In genomic region chr1:235989105-235989504, GRCh38 we compare ENCODE assay signal across 20 cellular contexts.
DNase-seq lines count a peak whose midpoint lies in the region; ATAC-seq and TF ChIP-seq lines count a peak whose summit lies in the region.
"Had no signal": no experiment of that assay in that cellular context is flagged by ENCODE, and none has a peak within 500 bp of the region (broad histone marks: within the 10 kb centered on the region; RNA-seq: fewer than 3 reads in every experiment).

No MANE protein-coding gene starts in this region.

- peaks cover 18% of the 10 kb centered on the region for H3K4me1 ChIP-seq in left ventricle myocardium inferior
- H3K4me1 ChIP-seq in heart left ventricle: peaks cover 0 to 32% (median 12%) of the 10 kb centered on the region in 12 donors
- peaks cover 71% of the 10 kb centered on the region for H3K4me1 ChIP-seq in adipocyte (ENCODE audit: control insufficient read depth, insufficient read depth, low read length)
- no peaks in the 10 kb centered on the region for H3K4me1 ChIP-seq in vagina

- intact Hi-C loops in left ventricle myocardium inferior (cut with micrococcal nuclease): loop anchor here (10.0 kb wide), 1 partner anchor 46 kb away; no protein-coding TSS in a partner anchor
- intact Hi-C loops in heart left ventricle (cut with DNase I): no loop called here
- intact Hi-C loops in vagina (cut with DNase I): no loop called here

- H3K27ac ChIP-seq in left ventricle myocardium inferior (replicated peaks) (peak overlapping the region; percentile 15), heart left ventricle (no peak overlapping the region), vagina (peak overlapping the region; percentile 34)
- H3K27ac ChIP-seq: 22Rv1; A549; BLaER1 treated with 17β-estradiol and CSF1 and Interleukin-3, amounts not matched to agents 10 nM and 100 nM; C4-2B had no signal

- H3K9me3 ChIP-seq in left ventricle myocardium inferior (replicated peaks) (peaks cover 10% of the 10 kb centered on the region), heart left ventricle (peaks cover 0 to 13% (median 0%) of the 10 kb centered on the region in 12 donors), adipocyte (ENCODE audit: control insufficient read depth, low read length) (peaks cover 3% of the 10 kb centered on the region), vagina (no peaks in the 10 kb centered on the region)
- H3K9me3 ChIP-seq: A549, Caco-2 had no signal

- peaks cover 14% of the 10 kb centered on the region for H3K4me1 Mint-ChIP-seq in endothelial cell (ENCODE audit: unreplicated experiment)
- H3K4me1 Mint-ChIP-seq: B cell had no signal

- peak overlapping the region; percentile 72 for H3K4me3 Mint-ChIP-seq in endothelial cell (ENCODE audit: unreplicated experiment)
- H3K4me3 Mint-ChIP-seq: B cell; CD4-positive, alpha-beta T cell; CD8-positive, alpha-beta T cell had no signal

- H3K4me3 ChIP-seq in left ventricle myocardium inferior: no peak overlapping the region
- H3K4me3 ChIP-seq in heart left ventricle: no peak overlapping the region
- H3K4me3 ChIP-seq in adipocyte (ENCODE audit: low read length): no peak overlapping the region
- H3K4me3 ChIP-seq in vagina: no peak overlapping the region
- H3K4me3 ChIP-seq: A549; BLaER1 treated with 17β-estradiol and CSF1 and Interleukin-3, amounts not matched to agents 10 nM and 100 nM had no signal

- H3K9ac ChIP-seq in adipocyte (ENCODE audit: low read length): peak overlapping the region; percentile 43
- H3K9ac ChIP-seq: BLaER1 treated with 17β-estradiol and CSF1 and Interleukin-3, amounts not matched to agents 10 nM and 100 nM had no signal

- TF ChIP-seq POLR2A in heart left ventricle (IDR thresholded peaks at IDR 0.05) (no peak), vagina (IDR thresholded peaks at IDR 0.05) (no peak)

- H3K36me3 ChIP-seq in left ventricle myocardium inferior (peaks cover 97% of the 10 kb centered on the region), heart left ventricle (peaks cover 0 to 97% (median 69%) of the 10 kb centered on the region in 9 donors), adipocyte (ENCODE audit: control insufficient read depth, insufficient read depth, low read length, severe bottlenecking) (peaks cover 62% of the 10 kb centered on the region), vagina (peaks cover 0 to 52% of the 10 kb centered on the region in 2 donors)
- H3K36me3 ChIP-seq: BLaER1 treated with 17β-estradiol and CSF1 and Interleukin-3, amounts not matched to agents 10 nM and 100 nM had no signal

- no peaks in the 10 kb centered on the region for H3K27me3 ChIP-seq in left ventricle myocardium inferior (ENCODE audit: low read depth)
- H3K27me3 ChIP-seq in heart left ventricle: no peaks in the 10 kb centered on the region
- H3K27me3 ChIP-seq in adipocyte (replicated peaks; ENCODE audit: control insufficient read depth, insufficient read depth, low read length): no peaks in the 10 kb centered on the region
- H3K27me3 ChIP-seq in vagina: no peaks in the 10 kb centered on the region
- H3K27me3 ChIP-seq: BLaER1 treated with 17β-estradiol and CSF1 and Interleukin-3, amounts not matched to agents 10 nM and 100 nM had no signal

- peaks cover 15% of the 10 kb centered on the region for H3K9me3 Mint-ChIP-seq in endothelial cell (ENCODE audit: unreplicated experiment)

- TF ChIP-seq CTCF in left ventricle myocardium inferior (IDR thresholded peaks at IDR 0.05; ENCODE audit: borderline replicate concordance) (no peak), heart left ventricle (IDR thresholded peaks at IDR 0.05) (no peak), endothelial cell (IDR thresholded peaks at IDR 0.05; ENCODE audit: unreplicated experiment) (no peak), vagina (IDR thresholded peaks at IDR 0.05) (no peak)

- no peak for ATAC-seq in heart left ventricle
- no peak for ATAC-seq in HG03175 (IDR thresholded peaks at IDR 0.05; ENCODE audit: unreplicated experiment)
- ATAC-seq in HG02623 (IDR thresholded peaks at IDR 0.05; ENCODE audit: unreplicated experiment): no peak
- ATAC-seq: A549; CD8-positive, alpha-beta T cell had no signal

- peaks cover 8% of the 10 kb centered on the region for H3K27me3 Mint-ChIP-seq in endothelial cell (ENCODE audit: unreplicated experiment)
- H3K27me3 Mint-ChIP-seq: CD4-positive, alpha-beta T cell had no signal

- no peak overlapping the region for H3K27ac Mint-ChIP-seq in endothelial cell (ENCODE audit: unreplicated experiment)
- H3K27ac Mint-ChIP-seq: B cell; CD4-positive, alpha-beta T cell; CD8-positive, alpha-beta T cell had no signal

- DNase-seq in left ventricle myocardium inferior: no peak
- DNase-seq in heart left ventricle: no peak
- no peak for DNase-seq in adipocyte (ENCODE audit: low read depth)
- no peak for DNase-seq in endothelial cell (ENCODE audit: low spot score)
- no peak for DNase-seq in vagina (ENCODE audit: extremely low spot score in 2 of 2)
- DNase-seq in NCI-H1417 treated with DMSO at 0.1 percent for 48 hours (lab: John Stamatoyannopoulos, UW): no peak
- DNase-seq: AML-193; Caco-2; Calu3; CD4-positive, alpha-beta T cell; CD8-positive, alpha-beta T cell; DMS79 treated with DMSO at 0.1 percent for 48 hours; GF-D8 had no signal

- 94 to 98% (median 95%) methylated on average over 1 of the region's 1 CpG for WGBS in heart left ventricle, 4 donors

- H3K36me3 Mint-ChIP-seq in endothelial cell (ENCODE audit: low read depth, unreplicated experiment): peaks cover 61% of the 10 kb centered on the region
- H3K36me3 Mint-ChIP-seq: CD8-positive, alpha-beta T cell had no signal

Comparison
In these comparisons a context has a peak if more than half of its experiments do, and no peak if none do; other contexts are left out.
1. H3K27ac ChIP-seq: peak in left ventricle myocardium inferior (single experiment) and vagina (single experiment); none in heart left ventricle (0 of 12).